19 cellular contexts compared by ENCODE assay signal in genomic region chr2:32900246-32901000, GRCh38. TPM values are rescaled to one million over a fixed set of nuclear protein-coding genes. Genes with fewer than 3 reads are reported as not detected.
A peak's percentile ranks its signal among the peaks of the same experiment; 100 is the strongest.
DNase-seq lines count a peak whose midpoint lies in the region; ATAC-seq, FAIRE-seq and TF ChIP-seq lines count a peak whose summit lies in the region.
"Had no signal": no experiment of that assay in that cellular context is flagged by ENCODE, and none has a peak within 500 bp of the region (broad histone marks: within the 10 kb centered on the region; RNA-seq: fewer than 3 reads in every experiment).

No MANE protein-coding gene starts in this region.

- POLR2A ChIA-PET in K562 (lab: Yijun Ruan, JAX), result no interaction called here

- peak overlapping the region; percentile 10 to 50 (median 23) for H3K27ac Mint-ChIP-seq in nephron
- H3K27ac Mint-ChIP-seq: CD4-positive, alpha-beta T cell had no signal

- no peak for TF ChIP-seq RAD21 in K562 (CRISPR knock-in tag; conservative IDR thresholded peaks at IDR 0.05 in 1 of 2, IDR thresholded peaks at IDR 0.05 in 1 of 2)

- ATAC-seq in K562 (peak; percentile 9; the same call in 2 of the 3 replicates), HG03280 (IDR thresholded peaks at IDR 0.05; ENCODE audit: unreplicated experiment) (no peak), GM21381 (IDR thresholded peaks at IDR 0.05; ENCODE audit: unreplicated experiment) (no peak)
- ATAC-seq: GM12878, Right ventricle myocardium inferior had no signal

- H3K27ac ChIP-seq in K562 (ENCODE audit: extremely low read depth, low read depth, low read length), result no peak overlapping the region
- H3K27ac ChIP-seq: HL-60, KMS-11 had no signal

- H3K4me2 ChIP-seq in K562 (ENCODE audit: insufficient read depth, low read length), result peak overlapping the region; percentile 45
- H3K4me2 ChIP-seq: KMS-11 had no signal

- TF ChIP-seq EP300 in K562 (IDR thresholded peaks at IDR 0.05; ENCODE audit: low read length), result no peak

- BruUV-seq in K562 (replicated peaks; lab: Mats Ljungman, UMichigan), result no TSS peak

- TF ChIP-seq CTCF in K562 (IDR thresholded peaks at IDR 0.05 in 2 of 3, conservative IDR thresholded peaks at IDR 0.05 in 1 of 3; ENCODE audit: insufficient read depth in 2 of 3, low read depth in 1 of 3, low read length in 3 of 3) (no peak), nephron (IDR thresholded peaks at IDR 0.05; ENCODE audit: unreplicated experiment in 3 of 3) (no peak)

- peak; percentile 53 for DNase-seq in LHCN-M2 (ENCODE audit: low read depth)
- DNase-seq in K562 (ENCODE audit: extremely low read depth in 1 of 4, low spot score in 3 of 4), result no peak
- DNase-seq in amygdala (lab: John Stamatoyannopoulos, UW), result no peak
- no peak for DNase-seq in NCI-H1694 treated with DMSO at 0.1 percent for 48 hours (lab: John Stamatoyannopoulos, UW)
- DNase-seq: CD4-positive, alpha-beta T cell; COR-L47; DMS79 treated with DMSO at 0.1 percent for 48 hours; H9; NCI-H1105 treated with DMSO at 0.1 percent for 48 hours; NCI-H187; NCI-H446; NCI-H526 had no signal

- no peaks in the 10 kb centered on the region for H4K20me1 ChIP-seq in K562 (replicated peaks; ENCODE audit: control insufficient read depth, insufficient read depth, low read length)

- H3K4me1 ChIP-seq in K562 (replicated peaks in 1 of 2; ENCODE audit: control insufficient read depth in 2 of 2, insufficient read depth in 2 of 2, low read length in 2 of 2), result peaks cover 3 to 9% of the 10 kb centered on the region in 2 experiments; a peak in 3 of 5 replicates

- in situ Hi-C loops in K562 (cut with MboI), result no loop called here

- CTCF ChIA-PET in K562 (lab: Yijun Ruan, JAX; ENCODE audit: low intra/inter-chr PET ratio), result no interaction called here

- peaks cover 5% of the 10 kb centered on the region for H3K9me3 Mint-ChIP-seq in nephron
- H3K9me3 Mint-ChIP-seq: CD4-positive, alpha-beta T cell had no signal

- H3K9me3 ChIP-seq in K562 (replicated peaks; ENCODE audit: control insufficient read depth, insufficient read depth, low read depth, low read length), result no peaks in the 10 kb centered on the region

- H2AFZ ChIP-seq in K562 (ENCODE audit: low read depth, low read length), result peak overlapping the region; percentile 27; the same call in 1 of the 2 replicates

- H3K4me3 ChIP-seq in K562, result no peak overlapping the region
- H3K4me3 ChIP-seq: GM12878 had no signal

- H3K27me3 Mint-ChIP-seq in nephron (ENCODE audit: low read depth), result no peaks in the 10 kb centered on the region

- H3K9me1 ChIP-seq in K562 (ENCODE audit: control insufficient read depth, insufficient read depth, low read length), result no peaks in the 10 kb centered on the region

- intact Hi-C loops in K562 (cut with micrococcal nuclease), result no loop called here

- peaks cover 36% of the 10 kb centered on the region for H3K4me1 Mint-ChIP-seq in nephron

- no peaks in the 10 kb centered on the region for H3K79me2 ChIP-seq in K562 (ENCODE audit: control insufficient read depth, insufficient read depth, low read length)

- TF ChIP-seq POLR2A in K562 (conservative IDR thresholded peaks at IDR 0.05), result no peak

- 10% methylated on average over 12 of the region's 12 CpGs for WGBS in K562 (ENCODE audit: insufficient coverage, low coverage, missing lambda C conversion rate)

- no peaks in the 10 kb centered on the region for H3K36me3 ChIP-seq in K562 (ENCODE audit: control insufficient read depth, insufficient read depth, low read length)

- no peak for FAIRE-seq in K562 (lab: Jason Lieb, UNC)
- FAIRE-seq: GM12878 had no signal

- peaks cover 0 to 13% of the 10 kb centered on the region in 2 experiments; a peak in 1 of 5 replicates for H3K27me3 ChIP-seq in K562 (ENCODE audit: control insufficient read depth in 2 of 2, insufficient read depth in 2 of 2, low read length in 2 of 2)

- H3K36me3 Mint-ChIP-seq in nephron (ENCODE audit: low read depth), result no peaks in the 10 kb centered on the region

- H3K4me3 Mint-ChIP-seq in nephron, result no peak overlapping the region
- H3K4me3 Mint-ChIP-seq: CD4-positive, alpha-beta T cell; H9 had no signal

- H3K9ac ChIP-seq in K562 (ENCODE audit: insufficient read depth in 1 of 2, low read depth in 2 of 2, low read length in 2 of 2), result peak overlapping the region in 1 of 2 experiments; percentile 16; a peak in 1 of 4 replicates
- H3K9ac ChIP-seq: KMS-11 had no signal

TF ChIP-seq in K562, 482 proteins besides CTCF, POLR2A, EP300 and RAD21:
- no peak for TF ChIP-seq BHLHE40 (IDR thresholded peaks at IDR 0.05; ENCODE audit: low read length)
- TF ChIP-seq NRF1 (conservative IDR thresholded peaks at IDR 0.05 in 1 of 2, IDR thresholded peaks at IDR 0.05 in 1 of 2), result peak in 1 of 2 experiments; percentile 28; a peak in 1 of 4 replicates

RNA-seq across cellular contexts. Expression of gene LTBP1, which starts 46.3 kb away (rescaled TPM):
- total RNA-seq in LHCN-M2 (2014; rRNA removed), result 79.2 and 89.4 TPM in 2 replicates
- 4.5 TPM for polyA plus RNA-seq in LHCN-M2 (2012)
- 48.1 and 65.2 TPM in 2 replicates for total RNA-seq in K562 (2011; cell fraction: chromatin; rRNA removed; ENCODE audit: low replicate concordance)
- total RNA-seq in K562 (2011; cell fraction: nucleolus; rRNA removed), result 41.1 and 45.5 TPM in 2 replicates
- total RNA-seq in K562 (2011; cell fraction: nucleoplasm; rRNA removed), result 41.8 and 50.5 TPM in 2 replicates
- total RNA-seq in K562 (2014; rRNA removed), result 8.2 and 10.4 TPM in 2 replicates
- 7.9 and 8.5 TPM in 2 replicates for total RNA-seq in K562 (2014; rRNA removed; fragmentation: Illumina TruSeq; extraction: Trizol)
- total RNA-seq in K562 (2015; rRNA removed; fragmentation: Illumina TruSeq; extraction: Trizol), result 3.6 and 3.8 TPM in 2 replicates
- 12.8 and 13.6 TPM in 2 replicates for total RNA-seq in K562 (2021)
- 12.2 and 16.4 TPM in 2 replicates for polyA plus RNA-seq in K562 (2011; rRNA removed)
- 11.4 and 13.9 TPM in 2 replicates for polyA plus RNA-seq in K562 (2011; cell fraction: cytosol; rRNA removed)
- 9.9 and 15.8 TPM in 2 replicates for polyA plus RNA-seq in K562 (2011; cell fraction: nucleus; rRNA removed)
- polyA plus RNA-seq in K562 (2012), result 6.6 and 7.6 TPM in 2 replicates
- polyA plus RNA-seq in K562 (2014; fragmentation: Illumina TruSeq; extraction: Trizol), result 9.7 and 12.0 TPM in 2 replicates
- 1 to 10 TPM; 4.3 to 5.2 TPM for polyA plus RNA-seq in K562 (2014; fragmentation: Nextera tagmentation; extraction: Ambion mirVana)
- polyA plus RNA-seq in K562 (2014; rRNA removed), result 6.7 and 7.0 TPM in 2 replicates
- polyA minus RNA-seq in K562 (2011; rRNA and poly(A)+ RNA removed), result 39.9 and 55.1 TPM in 2 replicates
- polyA minus RNA-seq in K562 (2011; cell fraction: cytosol; rRNA and poly(A)+ RNA removed), result 19.4 and 29.2 TPM in 2 replicates
- 15.8 and 17.2 TPM in 2 replicates for polyA minus RNA-seq in K562 (2011; cell fraction: nucleus; rRNA and poly(A)+ RNA removed)
